15 cellular contexts compared by ENCODE assay signal in genomic region chr20:2865630-2866029, GRCh38. TPM values are rescaled to one million over a fixed set of nuclear protein-coding genes. Genes with fewer than 3 reads are reported as not detected.
DNase-seq lines count a peak whose midpoint lies in the region; ATAC-seq and TF ChIP-seq lines count a peak whose summit lies in the region.
"Had no signal": no experiment of that assay in that cellular context is flagged by ENCODE, and none has a peak within 500 bp of the region (broad histone marks: within the 10 kb centered on the region; RNA-seq: fewer than 3 reads in every experiment).

No MANE protein-coding gene starts in this region.

- peaks cover 23% of the 10 kb centered on the region for H3K4me1 Mint-ChIP-seq in activated T-helper 1 cell treated with anti-CD3 and anti-CD28 coated beads, Interleukin-12 subunit alpha, Interleukin-12 subunit beta, Interleukin-2, Interleukin-4 antibody, amounts not matched to agents 30 ng/mL and 10 ng/mL and 1 ng/mL, durations not matched to agents 14 hours and 24 hours and 36 hours (ENCODE audit: low read depth)

- H3K36me3 ChIP-seq in left lung, result peaks cover 0 to 66% of the 10 kb centered on the region in 2 donors
- peaks cover 0 to 52% of the 10 kb centered on the region in 2 donors for H3K36me3 ChIP-seq in adrenal gland (replicated peaks in 1 of 2)

- H3K27me3 Mint-ChIP-seq in activated T-helper 1 cell treated with anti-CD3 and anti-CD28 coated beads, Interleukin-12 subunit alpha, Interleukin-12 subunit beta, Interleukin-2, Interleukin-4 antibody, amounts not matched to agents 30 ng/mL and 10 ng/mL and 1 ng/mL, durations not matched to agents 14 hours and 24 hours and 36 hours (ENCODE audit: insufficient read depth), result no peaks in the 10 kb centered on the region
- H3K27me3 Mint-ChIP-seq: memory B cell had no signal

- 90 to 97% (median 93%) methylated on average over 3 of the region's 3 CpGs for WGBS in adrenal gland, 4 donors

- peak overlapping the region; percentile 50 for H3K27ac Mint-ChIP-seq in activated T-helper 1 cell treated with anti-CD3 and anti-CD28 coated beads, Interleukin-12 subunit alpha, Interleukin-12 subunit beta, Interleukin-2, Interleukin-4 antibody, amounts not matched to agents 30 ng/mL and 10 ng/mL and 1 ng/mL, durations not matched to agents 14 hours and 24 hours and 36 hours
- H3K27ac Mint-ChIP-seq: memory B cell had no signal

- H3K4me1 ChIP-seq in left lung, result peaks cover 0 to 8% of the 10 kb centered on the region in 2 donors
- H3K4me1 ChIP-seq in adrenal gland (replicated peaks in 1 of 2), result peaks cover 0 to 5% of the 10 kb centered on the region in 2 donors

- H3K9me3 ChIP-seq in left lung (no peaks in the 10 kb centered on the region), adrenal gland (replicated peaks in 1 of 3) (no peaks in the 10 kb centered on the region)
- H3K9me3 ChIP-seq: right atrium auricular region had no signal

- POLR2A ChIA-PET in AG04449 (lab: Yijun Ruan, JAX), result no interaction called here

- H3K4me3 Mint-ChIP-seq in activated T-helper 1 cell treated with anti-CD3 and anti-CD28 coated beads, Interleukin-12 subunit alpha, Interleukin-12 subunit beta, Interleukin-2, Interleukin-4 antibody, amounts not matched to agents 30 ng/mL and 10 ng/mL and 1 ng/mL, durations not matched to agents 14 hours and 24 hours and 36 hours, result no peak overlapping the region
- H3K4me3 Mint-ChIP-seq: memory B cell had no signal

- no peaks in the 10 kb centered on the region for H3K9me3 Mint-ChIP-seq in activated T-helper 1 cell treated with anti-CD3 and anti-CD28 coated beads, Interleukin-12 subunit alpha, Interleukin-12 subunit beta, Interleukin-2, Interleukin-4 antibody, amounts not matched to agents 30 ng/mL and 10 ng/mL and 1 ng/mL, durations not matched to agents 14 hours and 24 hours and 36 hours
- H3K9me3 Mint-ChIP-seq: memory B cell had no signal

- CTCF ChIA-PET in AG04449 (lab: Yijun Ruan, JAX), result interaction anchor here (1.8 to 2.3 kb wide), 2 partner anchors 14 to 135 kb away, joined by 4 to 10 read pairs; no protein-coding TSS in a partner anchor

- no peak for TF ChIP-seq POLR2A in adrenal gland (IDR thresholded peaks at IDR 0.05)

- H3K4me3 ChIP-seq in AG04449 (ENCODE audit: low read depth, low read length), result no peak overlapping the region
- H3K4me3 ChIP-seq in Jurkat, Clone E6-1 (ENCODE audit: low read length), result no peak overlapping the region
- no peak overlapping the region for H3K4me3 ChIP-seq in left lung
- no peak overlapping the region for H3K4me3 ChIP-seq in adrenal gland
- H3K4me3 ChIP-seq: right atrium auricular region had no signal

- DNase-seq in AG04449 (ENCODE audit: low read depth, low spot score) (no peak), left lung (no peak), EL (no peak), adrenal gland (no peak), DMS 273 treated with DMSO at 0.1 percent for 48 hours (lab: John Stamatoyannopoulos, UW) (no peak)
- DNase-seq in Jurkat, Clone E6-1 (ENCODE audit: low read depth, low spot score), result peak; percentile 76
- no peak for DNase-seq in activated T-helper 1 cell treated with anti-CD3 and anti-CD28 coated beads, Interleukin-12 subunit alpha, Interleukin-12 subunit beta, Interleukin-2, Interleukin-4 antibody, amounts not matched to agents 30 ng/mL and 10 ng/mL and 1 ng/mL, durations not matched to agents 14 hours and 24 hours and 36 hours (ENCODE audit: low spot score)
- DNase-seq: central memory CD4-positive, alpha-beta T cell; NCI-H1694 had no signal

- H3K36me3 Mint-ChIP-seq in activated T-helper 1 cell treated with anti-CD3 and anti-CD28 coated beads, Interleukin-12 subunit alpha, Interleukin-12 subunit beta, Interleukin-2, Interleukin-4 antibody, amounts not matched to agents 30 ng/mL and 10 ng/mL and 1 ng/mL, durations not matched to agents 14 hours and 24 hours and 36 hours (ENCODE audit: low read depth), result peaks cover 24% of the 10 kb centered on the region

- peak; percentile 2 for TF ChIP-seq CTCF in AG04449 (IDR thresholded peaks at IDR 0.05; ENCODE audit: insufficient read depth, low read length, missing control alignments)
- TF ChIP-seq CTCF in left lung (IDR thresholded peaks at IDR 0.05), result no peak
- no peak for TF ChIP-seq CTCF in adrenal gland (IDR thresholded peaks at IDR 0.05)

- no peaks in the 10 kb centered on the region for H3K27me3 ChIP-seq in left lung
- H3K27me3 ChIP-seq in adrenal gland, result no peaks in the 10 kb centered on the region
- H3K27me3 ChIP-seq: right atrium auricular region had no signal

- ATAC-seq in left lung (peak; percentile 13), GM18502 (IDR thresholded peaks at IDR 0.05; ENCODE audit: poor library complexity, unreplicated experiment) (no peak)
- ATAC-seq: Panc1 had no signal

- H3K27ac ChIP-seq in left lung (no peak overlapping the region), adrenal gland (no peak overlapping the region)
- H3K27ac ChIP-seq: right atrium auricular region had no signal

- intact Hi-C loops in activated T-helper 1 cell treated with anti-CD3 and anti-CD28 coated beads, Interleukin-12 subunit alpha, Interleukin-12 subunit beta, Interleukin-2, Interleukin-4 antibody, amounts not matched to agents 30 ng/mL and 10 ng/mL and 1 ng/mL, durations not matched to agents 14 hours and 24 hours and 36 hours (cut with micrococcal nuclease), result no loop called here
- intact Hi-C loops in left lung (cut with DNase I) (no loop called here), adrenal gland (cut with DNase I) (loop anchor here in 1 of 2 donors (10.0 kb wide), 1 partner anchor 129 kb away; no protein-coding TSS in a partner anchor)

RNA-seq across cellular contexts. Expression of gene PTPRA, which starts 7.7 kb away (rescaled TPM):
- polyA plus RNA-seq in Jurkat, Clone E6-1 (2012; ENCODE audit: insufficient read depth, insufficient read length), result 51.9 TPM
- 64.0 and 67.5 TPM in 2 replicates for total RNA-seq in activated T-helper 1 cell treated with anti-CD3 and anti-CD28 coated beads, Interleukin-12 subunit alpha, Interleukin-12 subunit beta, Interleukin-2, Interleukin-4 antibody, amounts not matched to agents 30 ng/mL and 10 ng/mL and 1 ng/mL, durations not matched to agents 14 hours and 24 hours and 36 hours
- total RNA-seq in left lung (10 to 100 TPM; 51.0 to 54.0 TPM), adrenal gland (10 to 100 TPM; 33.5 to 62.5 (median 47.9) TPM)
- 10 to 100 TPM; 16.3 to 94.7 (median 16.7) TPM for polyA plus RNA-seq in adrenal gland

RNA-seq across cellular contexts. Expression of gene VPS16, which starts 25.1 kb away (rescaled TPM):
- 65.6 TPM for polyA plus RNA-seq in Jurkat, Clone E6-1 (2012; ENCODE audit: insufficient read depth, insufficient read length)
- total RNA-seq in activated T-helper 1 cell treated with anti-CD3 and anti-CD28 coated beads, Interleukin-12 subunit alpha, Interleukin-12 subunit beta, Interleukin-2, Interleukin-4 antibody, amounts not matched to agents 30 ng/mL and 10 ng/mL and 1 ng/mL, durations not matched to agents 14 hours and 24 hours and 36 hours, result 46.0 and 48.9 TPM in 2 replicates
- total RNA-seq in left lung (10 to 100 TPM; 38.6 to 42.7 TPM), adrenal gland (10 to 100 TPM; 28.1 to 45.0 (median 34.4) TPM)
- polyA plus RNA-seq in adrenal gland, result 100 to 1,000 TPM in 1 of 3 donors, 10 to 100 TPM in 2; 24.8 to 115 (median 99.8) TPM

RNA-seq across cellular contexts. Expression of gene PCED1A, which starts 25.2 kb away (rescaled TPM):
- 45.4 TPM for polyA plus RNA-seq in Jurkat, Clone E6-1 (2012; ENCODE audit: insufficient read depth, insufficient read length)
- 24.0 and 27.9 TPM in 2 replicates for total RNA-seq in activated T-helper 1 cell treated with anti-CD3 and anti-CD28 coated beads, Interleukin-12 subunit alpha, Interleukin-12 subunit beta, Interleukin-2, Interleukin-4 antibody, amounts not matched to agents 30 ng/mL and 10 ng/mL and 1 ng/mL, durations not matched to agents 14 hours and 24 hours and 36 hours
- total RNA-seq in left lung (10 to 100 TPM; 34.3 to 39.2 TPM), adrenal gland (10 to 100 TPM; 16.8 to 65.8 (median 46.3) TPM)
- polyA plus RNA-seq in adrenal gland, result 100 to 1,000 TPM in 2 of 3 donors, 1 to 10 TPM in 1; 9.6 to 244 (median 129) TPM

RNA-seq across cellular contexts. Expression of gene TMEM239, which starts 49.5 kb away (rescaled TPM):
- polyA plus RNA-seq in Jurkat, Clone E6-1 (2012; ENCODE audit: insufficient read depth, insufficient read length), result not detected
- total RNA-seq in activated T-helper 1 cell treated with anti-CD3 and anti-CD28 coated beads, Interleukin-12 subunit alpha, Interleukin-12 subunit beta, Interleukin-2, Interleukin-4 antibody, amounts not matched to agents 30 ng/mL and 10 ng/mL and 1 ng/mL, durations not matched to agents 14 hours and 24 hours and 36 hours, result not detected in 2 replicates
- not detected for total RNA-seq in left lung
- total RNA-seq in adrenal gland, result not detected
- polyA plus RNA-seq in adrenal gland, result under 1 TPM in 1 of 3 donors, not detected in 2; 0.08 TPM
- total RNA-seq: glomerular endothelial cell, right atrium auricular region, subcutaneous adipose tissue had no signal

RNA-seq across cellular contexts. Expression of gene C20orf141, which starts 50.8 kb away (rescaled TPM):
- not detected for polyA plus RNA-seq in Jurkat, Clone E6-1 (2012; ENCODE audit: insufficient read depth, insufficient read length)
- total RNA-seq in activated T-helper 1 cell treated with anti-CD3 and anti-CD28 coated beads, Interleukin-12 subunit alpha, Interleukin-12 subunit beta, Interleukin-2, Interleukin-4 antibody, amounts not matched to agents 30 ng/mL and 10 ng/mL and 1 ng/mL, durations not matched to agents 14 hours and 24 hours and 36 hours, result not detected in 2 replicates
- total RNA-seq in left lung (not detected), adrenal gland (not detected)
- polyA plus RNA-seq in adrenal gland, result under 1 TPM in 1 of 3 donors, not detected in 2; 0.30 TPM
- total RNA-seq: glomerular endothelial cell, right atrium auricular region had no signal
